Comparison of ENCODE assay signal across 11 cellular contexts in the genomic region with DNA sequence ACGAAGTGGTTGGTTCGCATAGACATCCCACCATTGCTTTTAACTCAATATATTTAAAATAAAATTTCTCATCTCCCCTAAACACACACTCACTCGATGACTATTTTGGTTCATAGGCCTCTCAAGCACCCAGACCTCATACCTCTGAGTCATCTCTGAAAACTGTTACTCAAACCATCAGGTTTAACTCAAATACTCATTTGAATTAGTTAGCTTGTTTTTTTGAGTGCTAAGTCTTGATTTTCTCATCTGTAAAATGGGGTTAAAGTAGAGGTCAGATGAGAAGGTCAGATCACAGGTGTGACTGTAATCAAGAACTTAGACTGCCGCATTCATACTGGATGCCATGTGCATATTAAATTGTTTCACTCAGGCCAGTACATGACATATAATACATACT.
A peak's percentile ranks its signal among the peaks of the same experiment; 100 is the strongest.
DNase-seq lines count a peak whose midpoint lies in the region; ATAC-seq and TF ChIP-seq lines count a peak whose summit lies in the region.
"Had no signal": no experiment of that assay in that cellular context is flagged by ENCODE, and none has a peak within 500 bp of the region (broad histone marks: within the 10 kb centered on the region; RNA-seq: fewer than 3 reads in every experiment).

No MANE protein-coding gene starts in this region.

- peak; percentile 67 for DNase-seq in AG09309 (ENCODE audit: low read depth)
- peak; percentile 94 for DNase-seq in fibroblast of mammary gland (ENCODE audit: low read depth)
- DNase-seq in retina = no peak
- no peak for DNase-seq in DMS114 treated with DMSO at 0.1 percent for 48 hours (lab: John Stamatoyannopoulos, UW; ENCODE audit: unreplicated experiment)
- no peak for DNase-seq in NCI-H1930 (lab: John Stamatoyannopoulos, UW)
- no peak for DNase-seq in Peyer's patch
- DNase-seq: activated T-cell treated with anti-CD3 and anti-CD28 coated beads, Interleukin-2, amount 50 U/mL, for 48 hours; MG63 had no signal

- H3K79me2 ChIP-seq in Loucy (ENCODE audit: insufficient read depth, low read length) = peaks cover 49% of the 10 kb centered on the region; the same call in 1 of the 2 replicates

- no peaks in the 10 kb centered on the region for H3K27me3 ChIP-seq in Loucy (ENCODE audit: insufficient read depth, low read length, poor library complexity, severe bottlenecking)
- no peaks in the 10 kb centered on the region for H3K27me3 ChIP-seq in Peyer's patch
- H3K27me3 ChIP-seq: MG63 had no signal

- ATAC-seq in GM21528 (IDR thresholded peaks at IDR 0.05; ENCODE audit: low FRiP score, unreplicated experiment) = peak; percentile 44

- peak overlapping the region; percentile 62 for H3K9ac ChIP-seq in Loucy (ENCODE audit: low read depth, low read length, poor library complexity, severe bottlenecking)

- H3K4me1 ChIP-seq in Loucy (ENCODE audit: insufficient read depth, low read length, poor library complexity, severe bottlenecking) (peaks cover 53% of the 10 kb centered on the region), Peyer's patch (no peaks in the 10 kb centered on the region)

- H3K9me3 ChIP-seq in Loucy (ENCODE audit: insufficient read depth, low read depth, low read length) (no peaks in the 10 kb centered on the region), Peyer's patch (no peaks in the 10 kb centered on the region)
- H3K9me3 ChIP-seq: MG63 had no signal

- H3K36me3 ChIP-seq in Loucy (ENCODE audit: insufficient read depth, low read length) (no peaks in the 10 kb centered on the region), Peyer's patch (no peaks in the 10 kb centered on the region)
- H3K36me3 ChIP-seq: MG63 had no signal

- no peak overlapping the region for H3K27ac ChIP-seq in Peyer's patch
- H3K27ac ChIP-seq: C4-2B had no signal

- no peaks in the 10 kb centered on the region for H4K20me1 ChIP-seq in Loucy (ENCODE audit: insufficient read depth, low read length, poor library complexity, severe bottlenecking)

- no peak for TF ChIP-seq POLR2A in Peyer's patch (IDR thresholded peaks at IDR 0.05)

- no peaks in the 10 kb centered on the region for H3K9me2 ChIP-seq in Loucy (replicated peaks; ENCODE audit: low read depth, low read length)

- no peak overlapping the region for H2AFZ ChIP-seq in Loucy (ENCODE audit: low read length)

- peaks cover 12% of the 10 kb centered on the region; the same call in 1 of the 2 replicates for H3F3A ChIP-seq in Loucy (ENCODE audit: low read depth)

- peak overlapping the region; percentile 57 for H3K4me2 ChIP-seq in Loucy (ENCODE audit: low read depth, low read length, poor library complexity, severe bottlenecking)

- H3K4me3 ChIP-seq in AG09309 (ENCODE audit: control insufficient read depth, low read depth, low read length) (no peak overlapping the region), Loucy (ENCODE audit: low read length, poor library complexity, severe bottlenecking) (peak overlapping the region; percentile 22), fibroblast of mammary gland (ENCODE audit: control insufficient read depth, low read depth, low read length) (no peak overlapping the region), Peyer's patch (no peak overlapping the region)
- H3K4me3 ChIP-seq: MG63 had no signal

- TF ChIP-seq CTCF in AG09309 (IDR thresholded peaks at IDR 0.05; ENCODE audit: control insufficient read depth, insufficient read depth, low read depth, low read length, missing control alignments) (no peak), Loucy (conservative IDR thresholded peaks at IDR 0.05; ENCODE audit: low read length) (no peak), fibroblast of mammary gland (conservative IDR thresholded peaks at IDR 0.05; ENCODE audit: control insufficient read depth, insufficient read depth, low read depth, low read length) (no peak), Peyer's patch (IDR thresholded peaks at IDR 0.05) (no peak)

Comparison
In these comparisons a context has a peak if more than half of its experiments do, and no peak if none do; other contexts are left out.
1. DNase-seq: peak in AG09309 (single experiment) and fibroblast of mammary gland (single experiment); none in retina (single experiment), DMS114 treated with DMSO at 0.1 percent for 48 hours (single experiment), NCI-H1930 (0 of 2) and Peyer's patch (0 of 3).